In genomic region chr5:157558681-157559080, GRCh38 we compare ENCODE assay signal across 15 cellular contexts. TPM values are rescaled to one million over a fixed set of nuclear protein-coding genes. Genes with fewer than 3 reads are reported as not detected.
DNase-seq lines count a peak whose midpoint lies in the region; ATAC-seq and TF ChIP-seq lines count a peak whose summit lies in the region.
"Had no signal": no experiment of that assay in that cellular context is flagged by ENCODE, and none has a peak within 500 bp of the region (broad histone marks: within the 10 kb centered on the region; RNA-seq: fewer than 3 reads in every experiment).

No MANE protein-coding gene starts in this region.

- no peak for TF ChIP-seq CTCF in AG04450 (IDR thresholded peaks at IDR 0.05; ENCODE audit: low read depth, low read length)
- no peak for TF ChIP-seq CTCF in IMR-90 (conservative IDR thresholded peaks at IDR 0.05; ENCODE audit: low read depth, low read length)
- TF ChIP-seq CTCF in epithelial cell of esophagus (IDR thresholded peaks at IDR 0.05; ENCODE audit: insufficient read depth, low read depth, low read length, missing control alignments) = no peak
- no peak for TF ChIP-seq CTCF in osteoblast (IDR thresholded peaks at IDR 0.05; ENCODE audit: extremely low read depth, low read depth, low read length)

- no peak overlapping the region for H2AK9ac ChIP-seq in IMR-90 (replicated peaks; ENCODE audit: low read depth, low read length, poor library complexity)

- H3K9ac ChIP-seq in IMR-90 (ENCODE audit: low read depth, low read length) = peak overlapping the region; percentile 8; the same call in 1 of the 2 replicates
- H3K9ac ChIP-seq: KMS-11 had no signal

- H3K27me3 ChIP-seq in AG04450 (ENCODE audit: control insufficient read depth, insufficient read depth, low read length) = no peaks in the 10 kb centered on the region
- no peaks in the 10 kb centered on the region for H3K27me3 ChIP-seq in IMR-90 (ENCODE audit: control insufficient read depth, insufficient read depth, low read length)
- no peaks in the 10 kb centered on the region for H3K27me3 ChIP-seq in osteoblast (ENCODE audit: insufficient read depth, low read length)
- H3K27me3 ChIP-seq: ovary, uterus had no signal

- H4K5ac ChIP-seq in IMR-90 (ENCODE audit: low read depth, low read length) = peak overlapping the region; percentile 88

- peak overlapping the region; percentile 69; the same call in 1 of the 3 replicates for H2BK15ac ChIP-seq in IMR-90 (ENCODE audit: low read depth, low read length)

- peaks cover 47% of the 10 kb centered on the region for H3K9me1 ChIP-seq in IMR-90 (ENCODE audit: insufficient read depth, low read length)

- BruUV-seq in IMR-90 (replicated peaks; lab: Mats Ljungman, UMichigan) = no TSS peak

- POLR2A ChIA-PET in AG04450 (lab: Yijun Ruan, JAX) (interaction anchor here (0.8 to 1.9 kb wide), 10 partner anchors 9 to 189 kb away, joined by 3 to 7 read pairs (median 6); partner anchors contain the start of gene ADAM19), IMR-90 (lab: Charles Lee; ENCODE audit: unreplicated experiment) (interaction anchor here (0.9 kb wide), 1 partner anchor 173 kb away, joined by 3 read pairs; the partner anchor contains the start of gene THG1L)

- peak overlapping the region; percentile 81; the same call in 1 of the 2 replicates for H3K23ac ChIP-seq in IMR-90 (ENCODE audit: low read depth, low read length)

- H4K20me1 ChIP-seq in IMR-90 (ENCODE audit: insufficient read depth, low read length) (peaks cover 29% of the 10 kb centered on the region; the same call in 1 of the 2 replicates), osteoblast (ENCODE audit: insufficient read depth, low read length) (peaks cover 3% of the 10 kb centered on the region)

- H3K14ac ChIP-seq in IMR-90 (replicated peaks; ENCODE audit: low read depth, low read length) = peak overlapping the region; percentile 56

- intact Hi-C loops in IMR-90 (cut with micrococcal nuclease) = loop anchor here (2.0 to 5.0 kb wide), 2 partner anchors 42 to 186 kb away; no protein-coding TSS in a partner anchor

- H3K4me2 ChIP-seq in IMR-90 (ENCODE audit: low read depth, low read length) = peak overlapping the region; percentile 79
- H3K4me2 ChIP-seq in osteoblast (ENCODE audit: insufficient read depth, low read length) = peak overlapping the region; percentile 24
- H3K4me2 ChIP-seq: KMS-11 had no signal

- peak overlapping the region; percentile 63 for H3K56ac ChIP-seq in IMR-90 (ENCODE audit: extremely low read depth, insufficient read depth, low read length)

- peak overlapping the region; percentile 94 for H4K91ac ChIP-seq in IMR-90 (ENCODE audit: insufficient read depth, low read depth, low read length)

- H3K9me3 ChIP-seq in AG04450 (ENCODE audit: control insufficient read depth, insufficient read depth, low read length) (no peaks in the 10 kb centered on the region), IMR-90 (ENCODE audit: control insufficient read depth, insufficient read depth, low read length) (no peaks in the 10 kb centered on the region), osteoblast (ENCODE audit: low read depth, low read length) (no peaks in the 10 kb centered on the region)
- H3K9me3 ChIP-seq: BE2C, ovary, uterus had no signal

- H3K4me3 ChIP-seq in AG04450 (ENCODE audit: low read depth, low read length) = no peak overlapping the region
- H3K4me3 ChIP-seq in IMR-90 (ENCODE audit: insufficient read depth, low read depth, low read length) = no peak overlapping the region
- no peak overlapping the region for H3K4me3 ChIP-seq in epithelial cell of esophagus (ENCODE audit: low read length)
- no peak overlapping the region for H3K4me3 ChIP-seq in osteoblast (ENCODE audit: insufficient read depth, low read length)
- H3K4me3 ChIP-seq: ovary, uterus had no signal

- peak overlapping the region; percentile 95 for H2BK5ac ChIP-seq in IMR-90 (ENCODE audit: low read depth, low read length, poor library complexity, severe bottlenecking)

- H3K36me3 ChIP-seq in IMR-90 (ENCODE audit: control insufficient read depth, insufficient read depth, low read length) (peaks cover 7% of the 10 kb centered on the region), osteoblast (ENCODE audit: insufficient read depth, low read length) (no peaks in the 10 kb centered on the region)
- H3K36me3 ChIP-seq: BE2C, ovary, uterus, WERI-Rb-1 had no signal

- H2AFZ ChIP-seq in IMR-90 (replicated peaks; ENCODE audit: low read length, poor library complexity) (no peak overlapping the region), osteoblast (ENCODE audit: low read length) (no peak overlapping the region)

- H3K4ac ChIP-seq in IMR-90 (ENCODE audit: low read depth, low read length) = peak overlapping the region; percentile 90

- CTCF ChIA-PET in AG04450 (lab: Charles Lee) (interaction anchor here (0.5 to 1.2 kb wide), 2 partner anchors 42 to 87 kb away, joined by 3 read pairs; no protein-coding TSS in a partner anchor), IMR-90 (lab: Yijun Ruan, JAX) (interaction anchor here (0.7 kb wide), 1 partner anchor 10 kb away, joined by 3 read pairs; no protein-coding TSS in a partner anchor)

- TF ChIP-seq POLR2A in IMR-90 (IDR thresholded peaks at IDR 0.05; ENCODE audit: low read depth, low read length) = no peak

- in situ Hi-C loops in IMR-90 (cut with MboI; ENCODE audit: low sequenced_read_pairs) = loop anchor here (25.0 kb wide), 1 partner anchor 1629 kb away; no protein-coding TSS in a partner anchor

- H2BK20ac ChIP-seq in IMR-90 (ENCODE audit: low read depth, low read length) = peak overlapping the region; percentile 91

- dilution Hi-C loops in IMR-90 (cut with HindIII; ENCODE audit: low sequenced_read_pairs, unreplicated experiment) = no loop called here

- peaks cover 56% of the 10 kb centered on the region for H3K4me1 ChIP-seq in IMR-90 (ENCODE audit: control insufficient read depth, insufficient read depth, low read length)
- H3K4me1 ChIP-seq in osteoblast (ENCODE audit: insufficient read depth, low read length) = peaks cover 71% of the 10 kb centered on the region
- H3K4me1 ChIP-seq: BE2C had no signal

- peak overlapping the region; percentile 95 for H3K18ac ChIP-seq in IMR-90 (ENCODE audit: low read depth, low read length)

- H2BK120ac ChIP-seq in IMR-90 (ENCODE audit: low read depth, low read length) = peak overlapping the region; percentile 91

- TF ChIP-seq RAD21 in IMR-90 (IDR thresholded peaks at IDR 0.05; ENCODE audit: low read length) = no peak

- peak overlapping the region; percentile 78; the same call in 1 of the 2 replicates for H2AK5ac ChIP-seq in IMR-90 (ENCODE audit: low read depth, low read length)

- H4K8ac ChIP-seq in IMR-90 (ENCODE audit: low read depth in 2 of 2, low read length in 2 of 2) = peak overlapping the region; percentile 28 to 85

- H3K79me1 ChIP-seq in IMR-90 (ENCODE audit: low read depth in 1 of 2, low read length in 2 of 2) = peaks cover 26 to 83% of the 10 kb centered on the region in 2 experiments

- no peak for DNase-seq in AG04450 (ENCODE audit: low read depth, low spot score)
- DNase-seq in IMR-90 = no peak
- DNase-seq in epithelial cell of esophagus (ENCODE audit: low read depth) = peak; percentile 50
- DNase-seq in osteoblast (ENCODE audit: insufficient read length, low spot score, missing footprints) = no peak
- no peak for DNase-seq in NCI-H2081 (lab: John Stamatoyannopoulos, UW)
- DNase-seq in D341Med (ENCODE audit: low spot score) = no peak
- no peak for DNase-seq in cerebellar cortex (ENCODE audit: low spot score)
- DNase-seq: activated naive CD8-positive, alpha-beta T cell treated with anti-CD3 and anti-CD28 coated beads for 36 hours; BE2C; NCI-H1694; ovary; uterus had no signal

- H3K27ac ChIP-seq in AG04450 (ENCODE audit: low read depth, low read length) = peak overlapping the region; percentile 85
- peak overlapping the region; percentile 80 for H3K27ac ChIP-seq in IMR-90 (ENCODE audit: insufficient read depth, low read length)
- H3K27ac ChIP-seq in osteoblast (ENCODE audit: low read depth, low read length) = peak overlapping the region; percentile 80
- H3K27ac ChIP-seq: KMS-11, ovary, uterus, WERI-Rb-1 had no signal

- peaks cover 46% of the 10 kb centered on the region for H3K79me2 ChIP-seq in osteoblast (ENCODE audit: insufficient read depth, low read length)

- no peak; the same call in 1 of the 2 replicates for ATAC-seq in IMR-90 (ENCODE audit: low read depth)
- no peak for ATAC-seq in GM21717 (IDR thresholded peaks at IDR 0.05; ENCODE audit: unreplicated experiment)

- WGBS in IMR-90 (ENCODE audit: extremely low coverage in 2 of 2, insufficient read length in 1 of 2), 2 experiments = no CpG with 5 or more reads among the region's 2 CpGs

TF ChIP-seq in IMR-90, 13 proteins besides CTCF, POLR2A, EP300 and RAD21:
- TF ChIP-seq CEBPB (IDR thresholded peaks at IDR 0.05; ENCODE audit: low read depth, low read length) (peak; percentile 84), USF2 (IDR thresholded peaks at IDR 0.05; ENCODE audit: low read depth, low read length) (no peak), RFX5 (IDR thresholded peaks at IDR 0.05; ENCODE audit: low read depth, low read length) (no peak)

RNA-seq across cellular contexts. Expression of gene ADAM19, which starts 16.9 kb away (rescaled TPM):
- polyA plus RNA-seq in AG04450 (2011; rRNA removed) (44.7 and 52.4 TPM in 2 replicates), IMR-90 (2012; rRNA removed) (47.8 and 49.2 TPM in 2 replicates)
- 95.8 and 112 TPM in 2 replicates for polyA minus RNA-seq in AG04450 (2011; rRNA and poly(A)+ RNA removed)
- total RNA-seq in IMR-90 (2012; rRNA removed) (35.5 and 38.3 TPM in 2 replicates), osteoblast (12.1 and 14.5 TPM in 2 replicates)
- polyA plus RNA-seq in IMR-90 (2012; cell fraction: cytosol; rRNA removed) = 25.7 and 37.1 TPM in 2 replicates
- polyA plus RNA-seq in IMR-90 (2012; cell fraction: nucleus; rRNA removed; ENCODE audit: low replicate concordance) = 70.4 and 79.6 TPM in 2 replicates
